1 cellular context compared by ENCODE assay signal in genomic region chr6:90645634-90646033, GRCh38.
TF ChIP-seq lines count a peak whose summit lies in the region.

No MANE protein-coding gene starts in this region.

TF ChIP-seq in HEK293, 187 proteins besides CTCF, POLR2A, EP300 and RAD21 (continued from another document):
- TF ChIP-seq PRDM2 (tag by site-specific recombination; IDR thresholded peaks at IDR 0.05; ENCODE audit: borderline replicate concordance): no peak
- peak; percentile 80 for TF ChIP-seq PRDM6 (tag by site-specific recombination; IDR thresholded peaks at IDR 0.05)
- TF ChIP-seq ZFP41 (tag by site-specific recombination; IDR thresholded peaks at IDR 0.05; ENCODE audit: borderline replicate concordance): no peak
- 0 out of 2 replicates have a peak, but pooled peaks have one; percentile 25 for TF ChIP-seq ZNF366 (tag by site-specific recombination; conservative IDR thresholded peaks at IDR 0.05)
- peak; percentile 58 for TF ChIP-seq FEZF1 (tag by site-specific recombination; IDR thresholded peaks at IDR 0.05)
- 0 out of 2 replicates have a peak, but pooled peaks have one; percentile 16 for TF ChIP-seq BCL6B (tag by site-specific recombination; IDR thresholded peaks at IDR 0.05)
- TF ChIP-seq ZNF843 (tag by site-specific recombination; IDR thresholded peaks at IDR 0.05): peak; percentile 59; the same call in 1 of the 2 replicates
- peak; percentile 38; the same call in 1 of the 2 replicates for TF ChIP-seq ATF2 (tag by site-specific recombination; IDR thresholded peaks at IDR 0.05; ENCODE audit: low read depth)
- no peak for TF ChIP-seq ZSCAN30 (tag by site-specific recombination; IDR thresholded peaks at IDR 0.05)
- no peak for TF ChIP-seq ZFP3 (tag by site-specific recombination; IDR thresholded peaks at IDR 0.05; ENCODE audit: low read depth)
- no peak for TF ChIP-seq PRDM1 (tag by site-specific recombination; IDR thresholded peaks at IDR 0.05)
- TF ChIP-seq SP2 (tag by site-specific recombination; IDR thresholded peaks at IDR 0.05): no peak
- no peak for TF ChIP-seq ZNF626 (tag by site-specific recombination; IDR thresholded peaks at IDR 0.05)
- no peak for TF ChIP-seq SALL2 (tag by site-specific recombination; IDR thresholded peaks at IDR 0.05; ENCODE audit: borderline replicate concordance)
- TF ChIP-seq ZEB2 (tag by site-specific recombination; IDR thresholded peaks at IDR 0.05): 0 out of 2 replicates have a peak, but pooled peaks have one; percentile 22
- no peak for TF ChIP-seq KLF10 (tag by site-specific recombination; IDR thresholded peaks at IDR 0.05)
- TF ChIP-seq TSHZ1 (tag by site-specific recombination; IDR thresholded peaks at IDR 0.05; ENCODE audit: borderline replicate concordance): peak; percentile 26; the same call in 1 of the 2 replicates
- TF ChIP-seq ZNF560 (tag by site-specific recombination; IDR thresholded peaks at IDR 0.05; ENCODE audit: borderline replicate concordance): no peak
- no peak for TF ChIP-seq ZNF510 (tag by site-specific recombination; IDR thresholded peaks at IDR 0.05; ENCODE audit: insufficient replicate concordance)
- no peak for TF ChIP-seq KLF7 (tag by site-specific recombination; IDR thresholded peaks at IDR 0.05; ENCODE audit: borderline replicate concordance)
